Comparison of ENCODE assay signal across 18 cellular contexts in the genomic region with DNA sequence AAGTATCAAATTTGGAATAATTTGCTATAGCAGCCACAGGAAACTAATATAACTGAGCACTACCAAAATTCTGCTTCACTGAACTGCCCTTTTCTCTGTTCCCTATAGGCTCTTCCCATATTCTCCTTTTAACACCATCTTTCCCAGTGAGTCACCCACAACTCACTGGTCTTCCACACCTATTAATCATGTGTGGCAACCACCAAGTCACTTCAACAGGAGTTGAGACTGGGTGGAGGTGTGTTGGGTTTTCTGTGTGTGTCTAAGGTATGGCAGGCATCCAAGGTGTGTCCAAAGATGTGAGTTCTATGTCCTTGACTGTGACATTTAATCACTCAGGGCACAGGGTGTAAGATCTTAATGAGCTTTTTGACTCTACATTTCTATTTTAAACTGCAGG.
DNase-seq lines count a peak whose midpoint lies in the region; ATAC-seq and TF ChIP-seq lines count a peak whose summit lies in the region.
"Had no signal": no experiment of that assay in that cellular context is flagged by ENCODE, and none has a peak within 500 bp of the region (broad histone marks: within the 10 kb centered on the region; RNA-seq: fewer than 3 reads in every experiment).

No MANE protein-coding gene starts in this region.

- no peak overlapping the region for H3K27ac ChIP-seq in neural progenitor cell
- H3K27ac ChIP-seq: HL-60 had no signal

- TF ChIP-seq CTCF in fibroblast of the aortic adventitia (IDR thresholded peaks at IDR 0.05; ENCODE audit: insufficient read depth, low read length) = no peak
- no peak for TF ChIP-seq CTCF in neural progenitor cell (IDR thresholded peaks at IDR 0.05)
- TF ChIP-seq CTCF in osteocyte (IDR thresholded peaks at IDR 0.05) = no peak

- H3K9ac ChIP-seq in neural progenitor cell = no peak overlapping the region

- peaks cover 7% of the 10 kb centered on the region for H3F3A ChIP-seq in neural progenitor cell (ENCODE audit: low read depth)

- H3K27ac Mint-ChIP-seq in neural progenitor cell (no peak overlapping the region), osteocyte (ENCODE audit: unreplicated experiment) (no peak overlapping the region)
- H3K27ac Mint-ChIP-seq in activated CD4-positive, alpha-beta memory T cell treated with anti-CD3 and anti-CD28 coated beads, Interleukin-2, amount 10 ng/mL, durations not matched to agents 7 days and 5 days = no peak overlapping the region
- H3K27ac Mint-ChIP-seq: CD4-positive, alpha-beta memory T cell had no signal

- H3K4me2 ChIP-seq in neural progenitor cell = no peak overlapping the region

- peaks cover 15% of the 10 kb centered on the region for H3K4me1 ChIP-seq in neural progenitor cell
- H3K4me1 ChIP-seq: HAP-1 had no signal

- H3K27me3 ChIP-seq in neural progenitor cell = no peaks in the 10 kb centered on the region

- POLR2A ChIA-PET in activated CD4-positive, alpha-beta memory T cell treated with anti-CD3 and anti-CD28 coated beads, Interleukin-2, amount 10 ng/mL, durations not matched to agents 7 days and 5 days (lab: Charles Lee) = no interaction called here

- no peaks in the 10 kb centered on the region for H3K79me2 ChIP-seq in neural progenitor cell (ENCODE audit: low read depth)

- H3K36me3 ChIP-seq in neural progenitor cell = no peaks in the 10 kb centered on the region
- H3K36me3 ChIP-seq: HAP-1 had no signal

- ATAC-seq in GM21360 (IDR thresholded peaks at IDR 0.05; ENCODE audit: unreplicated experiment) = no peak

- H3K4me3 Mint-ChIP-seq in neural progenitor cell (no peak overlapping the region), osteocyte (ENCODE audit: unreplicated experiment) (no peak overlapping the region)
- no peak overlapping the region for H3K4me3 Mint-ChIP-seq in activated CD4-positive, alpha-beta memory T cell treated with anti-CD3 and anti-CD28 coated beads, Interleukin-2, amount 10 ng/mL, durations not matched to agents 7 days and 5 days
- H3K4me3 Mint-ChIP-seq: CD4-positive, alpha-beta memory T cell had no signal

- H3K27me3 Mint-ChIP-seq in neural progenitor cell (ENCODE audit: insufficient read depth, low read depth) (peaks cover 5% of the 10 kb centered on the region), osteocyte (ENCODE audit: unreplicated experiment) (peaks cover 2% of the 10 kb centered on the region)
- no peaks in the 10 kb centered on the region for H3K27me3 Mint-ChIP-seq in activated CD4-positive, alpha-beta memory T cell treated with anti-CD3 and anti-CD28 coated beads, Interleukin-2, amount 10 ng/mL, durations not matched to agents 7 days and 5 days

- no peaks in the 10 kb centered on the region for H3K36me3 Mint-ChIP-seq in neural progenitor cell
- no peaks in the 10 kb centered on the region for H3K36me3 Mint-ChIP-seq in activated CD4-positive, alpha-beta memory T cell treated with anti-CD3 and anti-CD28 coated beads, Interleukin-2, amount 10 ng/mL, durations not matched to agents 7 days and 5 days (ENCODE audit: low read depth)
- H3K36me3 Mint-ChIP-seq in osteocyte (ENCODE audit: unreplicated experiment) = no peaks in the 10 kb centered on the region
- H3K36me3 Mint-ChIP-seq: CD4-positive, alpha-beta memory T cell had no signal

- CTCF ChIA-PET in activated CD4-positive, alpha-beta memory T cell treated with anti-CD3 and anti-CD28 coated beads, Interleukin-2, amount 10 ng/mL, durations not matched to agents 7 days and 5 days (lab: Charles Lee) = no interaction called here

- H2AFZ ChIP-seq in neural progenitor cell (replicated peaks) = no peak overlapping the region

- H4K20me1 ChIP-seq in neural progenitor cell (ENCODE audit: low read depth) = peaks cover 5% of the 10 kb centered on the region

- DNase-seq in LoVo (ENCODE audit: low spot score) = peak; percentile 38
- DNase-seq in amniotic epithelial cell (ENCODE audit: low read depth) = peak; percentile 61
- DNase-seq in fibroblast of the aortic adventitia (ENCODE audit: low read depth) = peak; percentile 34
- DNase-seq in neural progenitor cell (ENCODE audit: low spot score) = no peak
- no peak for DNase-seq in activated CD4-positive, alpha-beta memory T cell treated with anti-CD3 and anti-CD28 coated beads, Interleukin-2, amount 10 ng/mL, durations not matched to agents 7 days and 5 days
- no peak for DNase-seq in osteocyte (ENCODE audit: extremely low spot score, unreplicated experiment)
- DNase-seq: Calu3; CD4-positive, alpha-beta memory T cell; DMS53; KBM-7; NCI-H1092; NCI-H146; NCI-H2227 treated with DMSO at 0.1 percent for 48 hours; NCI-H524 treated with DMSO at 0.1 percent for 48 hours; SIG-M5 had no signal

- no peaks in the 10 kb centered on the region for H3K9me3 ChIP-seq in neural progenitor cell (ENCODE audit: low read depth)
- H3K9me3 ChIP-seq: HAP-1 had no signal

- H3K4me3 ChIP-seq in fibroblast of the aortic adventitia (ENCODE audit: low read depth, low read length) = no peak overlapping the region
- no peak overlapping the region for H3K4me3 ChIP-seq in neural progenitor cell
- H3K4me3 ChIP-seq: HAP-1 had no signal

- peaks cover 24% of the 10 kb centered on the region for H3K4me1 Mint-ChIP-seq in neural progenitor cell
- no peaks in the 10 kb centered on the region for H3K4me1 Mint-ChIP-seq in activated CD4-positive, alpha-beta memory T cell treated with anti-CD3 and anti-CD28 coated beads, Interleukin-2, amount 10 ng/mL, durations not matched to agents 7 days and 5 days
- H3K4me1 Mint-ChIP-seq in osteocyte (ENCODE audit: unreplicated experiment) = peaks cover 7% of the 10 kb centered on the region
- H3K4me1 Mint-ChIP-seq: CD4-positive, alpha-beta memory T cell had no signal

- H3K9me3 Mint-ChIP-seq in neural progenitor cell = peaks cover 18% of the 10 kb centered on the region
- peaks cover 3% of the 10 kb centered on the region for H3K9me3 Mint-ChIP-seq in activated CD4-positive, alpha-beta memory T cell treated with anti-CD3 and anti-CD28 coated beads, Interleukin-2, amount 10 ng/mL, durations not matched to agents 7 days and 5 days
- H3K9me3 Mint-ChIP-seq in osteocyte (ENCODE audit: unreplicated experiment) = peaks cover 4% of the 10 kb centered on the region

Comparison
In these comparisons a context has a peak if more than half of its experiments do, and no peak if none do; other contexts are left out.
1. DNase-seq: peak in LoVo (single experiment), amniotic epithelial cell (single experiment) and fibroblast of the aortic adventitia (single experiment); none in neural progenitor cell (single experiment), activated CD4-positive, alpha-beta memory T cell treated with anti-CD3 and anti-CD28 coated beads, Interleukin-2, amount 10 ng/mL, durations not matched to agents 7 days and 5 days (single experiment) and osteocyte (single experiment).